8 cellular contexts compared by ENCODE assay signal in the genomic region with DNA sequence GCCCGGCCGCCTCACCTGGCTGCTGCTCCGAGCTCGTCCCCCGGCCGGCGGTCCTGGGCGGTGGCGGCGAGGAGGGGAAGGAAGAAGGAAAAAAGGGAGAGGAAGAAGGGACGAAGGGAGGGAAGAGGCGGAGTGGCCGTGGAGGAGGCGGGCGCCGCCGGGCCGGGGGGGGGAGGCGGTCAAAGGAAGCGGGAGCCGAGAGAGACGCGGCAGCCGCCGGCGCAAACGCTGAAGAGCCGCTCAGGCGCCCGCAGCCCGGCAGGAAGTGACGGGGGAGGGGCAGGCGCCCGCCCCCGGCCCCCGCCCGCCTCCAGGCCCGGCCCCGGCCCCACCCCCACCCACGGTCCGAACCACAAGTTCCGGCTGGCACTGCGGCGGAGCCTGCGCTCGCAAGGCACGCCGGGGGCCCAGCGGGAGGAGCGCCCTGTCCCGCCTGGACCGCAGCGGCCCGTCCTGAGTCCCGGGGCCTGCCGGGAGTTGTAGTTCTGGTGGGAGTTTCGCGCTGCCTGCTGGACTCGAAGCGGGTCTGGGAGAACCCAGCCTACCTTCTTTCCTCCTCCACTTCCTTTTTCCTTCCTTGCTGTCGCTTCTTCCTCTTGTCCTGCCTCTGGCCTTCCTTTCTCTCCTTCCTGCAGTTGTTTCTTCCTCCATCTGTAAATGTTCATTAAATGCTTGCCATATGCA. TPM values are rescaled to one million over a fixed set of nuclear protein-coding genes. Genes with fewer than 3 reads are reported as not detected.
DNase-seq lines count a peak whose midpoint lies in the region; ATAC-seq and TF ChIP-seq lines count a peak whose summit lies in the region.

A gene with protein sequence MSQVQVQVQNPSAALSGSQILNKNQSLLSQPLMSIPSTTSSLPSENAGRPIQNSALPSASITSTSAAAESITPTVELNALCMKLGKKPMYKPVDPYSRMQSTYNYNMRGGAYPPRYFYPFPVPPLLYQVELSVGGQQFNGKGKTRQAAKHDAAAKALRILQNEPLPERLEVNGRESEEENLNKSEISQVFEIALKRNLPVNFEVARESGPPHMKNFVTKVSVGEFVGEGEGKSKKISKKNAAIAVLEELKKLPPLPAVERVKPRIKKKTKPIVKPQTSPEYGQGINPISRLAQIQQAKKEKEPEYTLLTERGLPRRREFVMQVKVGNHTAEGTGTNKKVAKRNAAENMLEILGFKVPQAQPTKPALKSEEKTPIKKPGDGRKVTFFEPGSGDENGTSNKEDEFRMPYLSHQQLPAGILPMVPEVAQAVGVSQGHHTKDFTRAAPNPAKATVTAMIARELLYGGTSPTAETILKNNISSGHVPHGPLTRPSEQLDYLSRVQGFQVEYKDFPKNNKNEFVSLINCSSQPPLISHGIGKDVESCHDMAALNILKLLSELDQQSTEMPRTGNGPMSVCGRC (minus strand): TSS at position 234 of the 684 bp plus-strand sequence. CDS start 22,133 bp downstream, outside the sequence.

- DNase-seq in DMS53 (lab: John Stamatoyannopoulos, UW) (peak; percentile 98), Panc1 (ENCODE audit: low read depth, low spot score) (peak; percentile 71)
- DNase-seq in activated T-cell treated with anti-CD3 and anti-CD28 coated beads, Interleukin-2, amount 50 U/mL, for 4 hours: peak; percentile 90
- peak; percentile 94 for DNase-seq in stimulated activated CD8-positive, alpha-beta memory T cell treated with anti-CD3 and anti-CD28 coated beads, Interleukin-4, amount 100 ng/mL, for 48 hours

- H3K79me2 ChIP-seq in KMS-11 (ENCODE audit: insufficient read depth, low read depth): peaks cover 42% of the 10 kb centered on the region

- peak within 1 kb of the TSS; percentile 80 for H2AFZ ChIP-seq in KMS-11 (ENCODE audit: low read depth)

- H3K4me3 ChIP-seq in KMS-11 (IDR thresholded peaks at IDR 0.05; ENCODE audit: insufficient read depth, low read depth, low read length) (no peak within 1 kb of the TSS), Panc1 (ENCODE audit: low read depth in 2 of 2, low read length in 2 of 2) (peak within 1 kb of the TSS; percentile 88 to 93), esophagus (ENCODE audit: low read depth in 1 of 2, low read length in 2 of 2) (peak within 1 kb of the TSS; percentile 82 to 86), mucosa of stomach (ENCODE audit: low read length) (peak within 1 kb of the TSS; percentile 93)

- peaks cover 36% of the 10 kb centered on the region for H3K4me1 Mint-ChIP-seq in activated T-cell treated with anti-CD3 and anti-CD28 coated beads, Interleukin-2, amount 50 U/mL, for 4 hours (ENCODE audit: low read depth)

- intact Hi-C loops in Panc1 (cut with micrococcal nuclease; ENCODE audit: unreplicated experiment): no loop called here

- ATAC-seq in GM21723 (IDR thresholded peaks at IDR 0.05; ENCODE audit: unreplicated experiment): peak; percentile 86
- ATAC-seq in Panc1: peak; percentile 99
- peak; percentile 93 to 95 for ATAC-seq in activated T-cell treated with anti-CD3 and anti-CD28 coated beads, Interleukin-2, amount 50 U/mL, for 4 hours

- H3K36me3 ChIP-seq in KMS-11 (ENCODE audit: insufficient read depth): no peaks in the 10 kb centered on the region
- no peaks in the 10 kb centered on the region; the same call in none of the 2 replicates for H3K36me3 ChIP-seq in Panc1 (ENCODE audit: control insufficient read depth, insufficient read depth, low read length)
- H3K36me3 ChIP-seq in esophagus (ENCODE audit: control insufficient read depth in 2 of 2, insufficient read depth in 2 of 2, low read length in 1 of 2): no peaks in the 10 kb centered on the region
- H3K36me3 ChIP-seq in mucosa of stomach (ENCODE audit: control insufficient read depth, insufficient read depth, low read length): no peaks in the 10 kb centered on the region

- H3K9ac ChIP-seq in KMS-11 (peak within 1 kb of the TSS; percentile 49; the same call in 1 of the 2 replicates), mucosa of stomach (ENCODE audit: low read length) (peak within 1 kb of the TSS; percentile 72)

- H3K9me3 Mint-ChIP-seq in activated T-cell treated with anti-CD3 and anti-CD28 coated beads, Interleukin-2, amount 50 U/mL, for 4 hours: no peaks in the 10 kb centered on the region

- H3K36me3 Mint-ChIP-seq in activated T-cell treated with anti-CD3 and anti-CD28 coated beads, Interleukin-2, amount 50 U/mL, for 4 hours (ENCODE audit: insufficient read depth): peaks cover 8% of the 10 kb centered on the region

- POLR2A ChIA-PET in Panc1 (lab: Charles Lee): interaction anchor here (0.5 to 0.7 kb wide), 6 partner anchors 9 to 825 kb away, joined by 5 to 17 read pairs (median 9); no protein-coding TSS in a partner anchor

- H3K27ac ChIP-seq in KMS-11: peak within 1 kb of the TSS; percentile 56
- peak within 1 kb of the TSS; percentile 81 for H3K27ac ChIP-seq in Panc1 (ENCODE audit: low read length)
- H3K27ac ChIP-seq in esophagus (ENCODE audit: low read depth in 2 of 2, low read length in 1 of 2): peak within 1 kb of the TSS; percentile 85 to 96

- H3K27me3 ChIP-seq in KMS-11 (ENCODE audit: insufficient read depth, low read depth): no peaks in the 10 kb centered on the region
- H3K27me3 ChIP-seq in Panc1 (ENCODE audit: control insufficient read depth, insufficient read depth, low read length): no peaks in the 10 kb centered on the region
- H3K27me3 ChIP-seq in esophagus (ENCODE audit: control insufficient read depth in 1 of 2, insufficient read depth in 2 of 2, low read length in 2 of 2): no peaks in the 10 kb centered on the region
- no peaks in the 10 kb centered on the region for H3K27me3 ChIP-seq in mucosa of stomach (ENCODE audit: control insufficient read depth, insufficient read depth, low read length)

- CTCF ChIA-PET in Panc1 (lab: Charles Lee): no interaction called here

- TF ChIP-seq CTCF in KMS-11 (conservative IDR thresholded peaks at IDR 0.05; ENCODE audit: low read depth, low read length) (no peak), Panc1 (IDR thresholded peaks at IDR 0.05) (no peak)

- H3K4me1 ChIP-seq in KMS-11 (ENCODE audit: low read depth, poor library complexity, severe bottlenecking): peaks cover 31% of the 10 kb centered on the region
- H3K4me1 ChIP-seq in Panc1 (ENCODE audit: control insufficient read depth, insufficient read depth, low read length): peaks cover 14% of the 10 kb centered on the region
- H3K4me1 ChIP-seq in esophagus (ENCODE audit: control insufficient read depth in 2 of 2, insufficient read depth in 2 of 2, low read length in 1 of 2): no peaks in the 10 kb centered on the region
- peaks cover 22% of the 10 kb centered on the region for H3K4me1 ChIP-seq in mucosa of stomach (ENCODE audit: control insufficient read depth, insufficient read depth, low read length)

- H4K20me1 ChIP-seq in KMS-11 (ENCODE audit: insufficient read depth): peaks cover 17% of the 10 kb centered on the region

- peak within 1 kb of the TSS; percentile 96 for H3K4me3 Mint-ChIP-seq in activated T-cell treated with anti-CD3 and anti-CD28 coated beads, Interleukin-2, amount 50 U/mL, for 4 hours

- peak within 1 kb of the TSS; percentile 77 for H3K4me2 ChIP-seq in KMS-11

- no peaks in the 10 kb centered on the region for H3K27me3 Mint-ChIP-seq in activated T-cell treated with anti-CD3 and anti-CD28 coated beads, Interleukin-2, amount 50 U/mL, for 4 hours (ENCODE audit: low read depth)

- in situ Hi-C loops in Panc1 (cut with HindIII; ENCODE audit: low pct_unique_long_range_greater_than_20kb, low sequenced_read_pairs): loop anchor here (10.0 kb wide), 1 partner anchor 53 kb away; no protein-coding TSS in a partner anchor

- no TSS peak for BruUV-seq in Panc1 (replicated peaks; lab: Mats Ljungman, UMichigan)

- no peaks in the 10 kb centered on the region for H3K9me3 ChIP-seq in Panc1 (ENCODE audit: control insufficient read depth, insufficient read depth, low read depth, low read length)
- H3K9me3 ChIP-seq in esophagus (ENCODE audit: control insufficient read depth in 2 of 2, insufficient read depth in 1 of 2, low read depth in 1 of 2, low read length in 1 of 2): no peaks in the 10 kb centered on the region
- no peaks in the 10 kb centered on the region for H3K9me3 ChIP-seq in mucosa of stomach (ENCODE audit: control insufficient read depth, low read length)

- WGBS in esophagus, 2 donors: 1% methylated on average over 28 to 61 of the region's 61 CpGs

RNA-seq across cellular contexts. Expression of the gene that starts here (rescaled TPM):
- 103 TPM for total RNA-seq in Panc1 (2021; ENCODE audit: unreplicated experiment)
- polyA plus RNA-seq in Panc1 (2012; ENCODE audit: insufficient read length): 75.8 TPM
- total RNA-seq in activated T-cell treated with anti-CD3 and anti-CD28 coated beads, Interleukin-2, amount 50 U/mL, for 4 hours: 10 to 100 TPM; 66.4 to 79.0 (median 74.2) TPM
- polyA plus RNA-seq in esophagus: 10 to 100 TPM; 19.2 to 30.4 TPM
